23 cellular contexts compared by ENCODE assay signal in genomic region chr7:38751416-38751815, GRCh38.
"Had no signal": no experiment of that assay in that cellular context is flagged by ENCODE, and none has a peak within 500 bp of the region (broad histone marks: within the 10 kb centered on the region; RNA-seq: fewer than 3 reads in every experiment).

No MANE protein-coding gene starts in this region.

- H3K27me3 Mint-ChIP-seq: effector memory CD8-positive, alpha-beta T cell; stimulated activated memory B cell treated with anti-CD40 and anti-IgM and Interleukin-4, amounts not matched to agents 10 μg/mL and 1 μg/mL and 100 μg/mL, for 72 hours; T-cell had no signal

- DNase-seq: activated CD4-positive, CD25-positive, alpha-beta regulatory T cell treated with anti-CD3 and anti-CD28 coated beads, Interleukin-2, amount 50 U/mL, for 72 hours; activated gamma-delta T cell treated with Interleukin-2 at 50 U/mL for 16 hours; amniotic stem cell; effector memory CD8-positive, alpha-beta T cell; esophagus squamous epithelium; foreskin melanocyte; glutamatergic neuron; hypothalamus; left ventricle myocardium inferior; mammary epithelial cell; midbrain; nucleus accumbens; sigmoid colon; spleen; stimulated activated CD4-positive, alpha-beta T cell treated with anti-CD3 and anti-CD28 coated beads, Interleukin-4, amount 100 ng/mL, for 4 hours; T-cell; T1000; upper lobe of right lung had no signal

- H3K4me3 Mint-ChIP-seq: activated T-helper 1 cell treated with anti-CD3 and anti-CD28 coated beads, Interleukin-12 subunit alpha, Interleukin-12 subunit beta, Interleukin-2, Interleukin-4 antibody, amounts not matched to agents 30 ng/mL and 10 ng/mL and 1 ng/mL, durations not matched to agents 14 hours and 24 hours and 36 hours; effector memory CD8-positive, alpha-beta T cell; nephron; stimulated activated memory B cell treated with anti-CD40 and anti-IgM and Interleukin-4, amounts not matched to agents 10 μg/mL and 1 μg/mL and 100 μg/mL, for 72 hours; T-cell had no signal

- H3K27me3 ChIP-seq: cardiac muscle cell, esophagus squamous epithelium, sigmoid colon, spleen, upper lobe of right lung had no signal

- H3K27ac Mint-ChIP-seq: activated T-helper 1 cell treated with anti-CD3 and anti-CD28 coated beads, Interleukin-12 subunit alpha, Interleukin-12 subunit beta, Interleukin-2, Interleukin-4 antibody, amounts not matched to agents 30 ng/mL and 10 ng/mL and 1 ng/mL, durations not matched to agents 14 hours and 24 hours and 36 hours; effector memory CD8-positive, alpha-beta T cell; nephron; stimulated activated memory B cell treated with anti-CD40 and anti-IgM and Interleukin-4, amounts not matched to agents 10 μg/mL and 1 μg/mL and 100 μg/mL, for 72 hours; T-cell had no signal

- H3K9me3 ChIP-seq: esophagus squamous epithelium, left ventricle myocardium inferior, sigmoid colon, spleen, upper lobe of right lung had no signal

- H3K4me1 Mint-ChIP-seq: nephron; stimulated activated memory B cell treated with anti-CD40 and anti-IgM and Interleukin-4, amounts not matched to agents 10 μg/mL and 1 μg/mL and 100 μg/mL, for 72 hours; T-cell had no signal

- H3K4me3 ChIP-seq: cardiac muscle cell, esophagus squamous epithelium, left ventricle myocardium inferior, sigmoid colon, spleen, upper lobe of right lung had no signal

- H3K4me1 ChIP-seq: esophagus squamous epithelium, sigmoid colon, spleen, upper lobe of right lung had no signal

- H3K9me3 Mint-ChIP-seq: activated naive CD4-positive, alpha-beta T cell treated with anti-CD3 and anti-CD28 coated beads, Interleukin-2, amount 50 U/mL, for 72 hours; activated T-helper 1 cell treated with anti-CD3 and anti-CD28 coated beads, Interleukin-12 subunit alpha, Interleukin-12 subunit beta, Interleukin-2, Interleukin-4 antibody, amounts not matched to agents 30 ng/mL and 10 ng/mL and 1 ng/mL, durations not matched to agents 14 hours and 24 hours and 36 hours; effector memory CD8-positive, alpha-beta T cell; nephron; stimulated activated memory B cell treated with anti-CD40 and anti-IgM and Interleukin-4, amounts not matched to agents 10 μg/mL and 1 μg/mL and 100 μg/mL, for 72 hours; T-cell had no signal

- H3K27ac ChIP-seq: cardiac muscle cell, esophagus squamous epithelium, left ventricle myocardium inferior, sigmoid colon, spleen, upper lobe of right lung had no signal
